ENCODE assay signal across 27 cellular contexts in genomic region chr5:60205071-60205470, GRCh38.
"Had no signal": no experiment of that assay in that cellular context is flagged by ENCODE, and none has a peak within 500 bp of the region (broad histone marks: within the 10 kb centered on the region; RNA-seq: fewer than 3 reads in every experiment).

No MANE protein-coding gene starts in this region.

- H3K27ac ChIP-seq: dorsolateral prefrontal cortex, epithelial cell of prostate, gastrocnemius medialis, neural progenitor cell, prostate gland, right atrium auricular region, sigmoid colon, spleen, stomach, testis, tibial artery had no signal

- ATAC-seq: esophagus mucosa; gastrocnemius medialis; mucosa of descending colon; naive thymus-derived CD4-positive, alpha-beta T cell had no signal

- H3K4me3 Mint-ChIP-seq: memory B cell; mesothelial cell of epicardium; naive thymus-derived CD4-positive, alpha-beta T cell; nephron; neural progenitor cell; type B pancreatic cell had no signal

- H2AFZ ChIP-seq: neural progenitor cell had no signal

- H3K27me3 Mint-ChIP-seq: memory B cell; naive thymus-derived CD4-positive, alpha-beta T cell had no signal

- H3K36me3 ChIP-seq: gastrocnemius medialis, neural progenitor cell, prostate gland, right atrium auricular region, sigmoid colon, spleen, stomach, tibial artery had no signal

- H3K4me2 ChIP-seq: neural progenitor cell had no signal

- H3K27me3 ChIP-seq: dorsolateral prefrontal cortex, gastrocnemius medialis, neural progenitor cell, right atrium auricular region, sigmoid colon, spleen, stomach, testis, tibial artery had no signal

- H3K4me3 ChIP-seq: dorsolateral prefrontal cortex, gastrocnemius medialis, lung, mucosa of descending colon, neural progenitor cell, prostate gland, right atrium auricular region, sigmoid colon, spleen, stomach, testis, tibial artery had no signal

- H3K9me3 ChIP-seq: gastrocnemius medialis, mucosa of descending colon, prostate gland, right atrium auricular region, sigmoid colon, stomach, testis, tibial artery had no signal

- H3K9ac ChIP-seq: neural progenitor cell had no signal

- H3K9me3 Mint-ChIP-seq: memory B cell, nephron, neural progenitor cell, type B pancreatic cell had no signal

- H3K4me1 Mint-ChIP-seq: naive thymus-derived CD4-positive, alpha-beta T cell had no signal

- DNase-seq: dorsolateral prefrontal cortex; effector CD4-positive, alpha-beta T cell; foreskin fibroblast; gastrocnemius medialis; head of caudate nucleus; mucosa of descending colon; naive thymus-derived CD4-positive, alpha-beta T cell; nucleus accumbens; sigmoid colon; spleen; stimulated activated CD4-positive, alpha-beta T cell treated with anti-CD3 and anti-CD28 coated beads, Interleukin-2, amount 100 ng/mL, for 48 hours; stimulated activated naive CD4-positive, alpha-beta T cell treated with Interleukin-2 at 50 U/mL for 16 hours; stomach; testis; tibial artery had no signal

- H3K27ac Mint-ChIP-seq: memory B cell; mesothelial cell of epicardium; naive thymus-derived CD4-positive, alpha-beta T cell; nephron; neural progenitor cell; type B pancreatic cell had no signal

- FAIRE-seq: colon, keratinocyte had no signal

- H3K4me1 ChIP-seq: gastrocnemius medialis, prostate gland, right atrium auricular region, stomach, testis had no signal
